29 cellular contexts compared by ENCODE assay signal in genomic region chr13:64900039-64900438, GRCh38.
"Had no signal": no experiment of that assay in that cellular context is flagged by ENCODE, and none has a peak within 500 bp of the region (broad histone marks: within the 10 kb centered on the region; RNA-seq: fewer than 3 reads in every experiment).

No MANE protein-coding gene starts in this region.

- H3K9me3 Mint-ChIP-seq: endodermal cell had no signal

- H3K36me3 ChIP-seq: ascending aorta, breast epithelium, cardiac muscle cell had no signal

- ATAC-seq: activated naive CD4-positive, alpha-beta T cell treated with anti-CD3 and anti-CD28 coated beads, Interleukin-2, amount 50 U/mL, for 72 hours; activated T-cell treated with anti-CD3 and anti-CD28 coated beads, Interleukin-2, amount 50 U/mL, for 72 hours; esophagus mucosa; WTC11 had no signal

- H3K4me1 ChIP-seq: ascending aorta, breast epithelium had no signal

- H3K4me3 Mint-ChIP-seq: activated CD4-positive, alpha-beta memory T cell treated with anti-CD3 and anti-CD28 coated beads, Interleukin-2, amount 10 ng/mL, durations not matched to agents 7 days and 5 days; activated CD4-positive, alpha-beta T cell treated with anti-CD3 and anti-CD28 coated beads, Interleukin-2, amount 10 ng/mL, durations not matched to agents 7 days and 5 days; activated naive CD4-positive, alpha-beta T cell treated with anti-CD3 and anti-CD28 coated beads, Interleukin-2, amount 10 ng/mL, durations not matched to agents 7 days and 5 days; activated naive CD8-positive, alpha-beta T cell treated with anti-CD3 and anti-CD28 coated beads, Interleukin-2, amount 10 ng/mL, durations not matched to agents 7 days and 5 days; activated T-cell treated with anti-CD3 and anti-CD28 coated beads, Interleukin-2, amount 50 U/mL, for 24 hours; activated T-cell treated with anti-CD3 and anti-CD28 coated beads, Interleukin-2, amount 50 U/mL, for 72 hours; brain; dendritic cell treated with granulocyte-macrophage colony-stimulating factor and Interleukin-4, amounts not matched to agents 40 ng/mL and 50 ng/mL, for 4 days; endodermal cell; WTC11 had no signal

- H3K36me3 Mint-ChIP-seq: activated naive CD4-positive, alpha-beta T cell treated with anti-CD3 and anti-CD28 coated beads, Interleukin-2, amount 10 ng/mL, durations not matched to agents 7 days and 5 days; activated naive CD8-positive, alpha-beta T cell treated with anti-CD3 and anti-CD28 coated beads, Interleukin-2, amount 10 ng/mL, durations not matched to agents 7 days and 5 days; brain; WTC11 had no signal

- H3K27ac ChIP-seq: ascending aorta, breast epithelium, cardiac muscle cell, coronary artery, dorsolateral prefrontal cortex, VCaP had no signal

- H3K4me1 Mint-ChIP-seq: activated CD4-positive, alpha-beta memory T cell treated with anti-CD3 and anti-CD28 coated beads, Interleukin-2, amount 10 ng/mL, durations not matched to agents 7 days and 5 days; activated CD4-positive, alpha-beta T cell treated with anti-CD3 and anti-CD28 coated beads, Interleukin-2, amount 10 ng/mL, durations not matched to agents 7 days and 5 days; activated naive CD4-positive, alpha-beta T cell treated with anti-CD3 and anti-CD28 coated beads, Interleukin-2, amount 10 ng/mL, durations not matched to agents 7 days and 5 days; activated naive CD8-positive, alpha-beta T cell treated with anti-CD3 and anti-CD28 coated beads, Interleukin-2, amount 10 ng/mL, durations not matched to agents 7 days and 5 days; brain; endodermal cell; WTC11 had no signal

- H3K27ac Mint-ChIP-seq: activated CD4-positive, alpha-beta memory T cell treated with anti-CD3 and anti-CD28 coated beads, Interleukin-2, amount 10 ng/mL, durations not matched to agents 7 days and 5 days; activated CD4-positive, alpha-beta T cell treated with anti-CD3 and anti-CD28 coated beads, Interleukin-2, amount 10 ng/mL, durations not matched to agents 7 days and 5 days; activated naive CD4-positive, alpha-beta T cell treated with anti-CD3 and anti-CD28 coated beads, Interleukin-2, amount 10 ng/mL, durations not matched to agents 7 days and 5 days; activated naive CD4-positive, alpha-beta T cell treated with anti-CD3 and anti-CD28 coated beads, Interleukin-2, amount 50 U/mL, for 72 hours; activated naive CD8-positive, alpha-beta T cell treated with anti-CD3 and anti-CD28 coated beads, Interleukin-2, amount 10 ng/mL, durations not matched to agents 7 days and 5 days; activated T-cell treated with anti-CD3 and anti-CD28 coated beads, Interleukin-2, amount 50 U/mL, for 24 hours; activated T-cell treated with anti-CD3 and anti-CD28 coated beads, Interleukin-2, amount 50 U/mL, for 72 hours; brain; dendritic cell treated with granulocyte-macrophage colony-stimulating factor and Interleukin-4, amounts not matched to agents 40 ng/mL and 50 ng/mL, for 4 days; endodermal cell; WTC11 had no signal

- H3K4me3 ChIP-seq: ascending aorta, breast epithelium, cardiac muscle cell, coronary artery, dorsolateral prefrontal cortex had no signal

- H3K27me3 ChIP-seq: ascending aorta, breast epithelium, cardiac muscle cell, dorsolateral prefrontal cortex had no signal

- H3K27me3 Mint-ChIP-seq: activated CD4-positive, alpha-beta memory T cell treated with anti-CD3 and anti-CD28 coated beads, Interleukin-2, amount 10 ng/mL, durations not matched to agents 7 days and 5 days; activated CD4-positive, alpha-beta T cell treated with anti-CD3 and anti-CD28 coated beads, Interleukin-2, amount 10 ng/mL, durations not matched to agents 7 days and 5 days; activated naive CD4-positive, alpha-beta T cell treated with anti-CD3 and anti-CD28 coated beads, Interleukin-2, amount 10 ng/mL, durations not matched to agents 7 days and 5 days; activated naive CD8-positive, alpha-beta T cell treated with anti-CD3 and anti-CD28 coated beads, Interleukin-2, amount 10 ng/mL, durations not matched to agents 7 days and 5 days; activated T-cell treated with anti-CD3 and anti-CD28 coated beads, Interleukin-2, amount 50 U/mL, for 24 hours; brain; dendritic cell treated with granulocyte-macrophage colony-stimulating factor and Interleukin-4, amounts not matched to agents 40 ng/mL and 50 ng/mL, for 4 days had no signal

- H3K9me3 ChIP-seq: ascending aorta, breast epithelium had no signal

- DNase-seq: activated CD4-positive, alpha-beta memory T cell treated with anti-CD3 and anti-CD28 coated beads, Interleukin-2, amount 10 ng/mL, durations not matched to agents 7 days and 5 days; activated CD4-positive, alpha-beta T cell treated with anti-CD3 and anti-CD28 coated beads for 1 hour; activated CD4-positive, alpha-beta T cell treated with anti-CD3 and anti-CD28 coated beads for 4 hours; activated CD4-positive, alpha-beta T cell treated with anti-CD3 and anti-CD28 coated beads, Interleukin-2, amount 10 ng/mL, durations not matched to agents 7 days and 5 days; activated CD4-positive, alpha-beta T cell treated with anti-CD3 and anti-CD28 coated beads, Interleukin-2, amount 50 U/mL, for 4 hours; activated CD8-positive, alpha-beta memory T cell treated with anti-CD3 and anti-CD28 coated beads, Interleukin-2, amount 50 U/mL, for 48 hours; activated gamma-delta T cell; activated naive CD4-positive, alpha-beta T cell; activated naive CD4-positive, alpha-beta T cell treated with anti-CD3 and anti-CD28 coated beads, Interleukin-2, amount 10 ng/mL, durations not matched to agents 7 days and 5 days; activated naive CD8-positive, alpha-beta T cell treated with anti-CD3 and anti-CD28 coated beads, Interleukin-2, amount 10 ng/mL, durations not matched to agents 7 days and 5 days; activated T-cell treated with anti-CD3 and anti-CD28 coated beads for 4 hours; activated T-cell treated with anti-CD3 and anti-CD28 coated beads, Interleukin-2, amount 50 U/mL, for 24 hours; activated T-cell treated with anti-CD3 and anti-CD28 coated beads, Interleukin-2, amount 50 U/mL, for 72 hours; central memory CD4-positive, alpha-beta T cell; cerebellar nuclear complex; dorsolateral prefrontal cortex; endodermal cell; foreskin fibroblast; T-helper 2 cell had no signal
